Comparison of ENCODE assay signal across 35 cellular contexts in the genomic region with DNA sequence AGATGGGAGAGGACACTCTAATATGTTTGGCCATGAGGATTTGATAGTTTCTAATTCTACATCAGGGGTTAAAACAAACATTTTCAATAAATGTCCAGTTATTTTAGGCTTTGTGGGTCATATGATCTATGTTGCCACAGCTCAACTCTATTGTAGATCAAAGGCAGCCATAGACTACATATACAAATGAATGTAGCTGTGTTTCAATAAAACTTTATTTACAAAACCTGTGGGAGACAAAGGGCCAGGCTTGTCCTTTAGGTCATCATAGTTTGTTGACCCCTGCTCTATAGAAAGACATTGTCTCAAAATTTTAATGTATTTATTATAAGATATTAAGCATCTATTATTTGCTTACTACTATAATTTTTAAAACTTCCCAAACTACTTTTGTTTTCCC.
DNase-seq lines count a peak whose midpoint lies in the region; ATAC-seq, FAIRE-seq and TF ChIP-seq lines count a peak whose summit lies in the region.
"Had no signal": no experiment of that assay in that cellular context is flagged by ENCODE, and none has a peak within 500 bp of the region (broad histone marks: within the 10 kb centered on the region; RNA-seq: fewer than 3 reads in every experiment).

No MANE protein-coding gene starts in this region.

- H3K4me2 ChIP-seq in GM12878 (ENCODE audit: control insufficient read depth, insufficient read depth), result no peak overlapping the region
- H3K4me2 ChIP-seq in K562 (ENCODE audit: insufficient read depth, low read length), result no peak overlapping the region
- no peak overlapping the region for H3K4me2 ChIP-seq in H1 (ENCODE audit: insufficient read depth in 1 of 2, low read depth in 2 of 2, low read length in 2 of 2)
- H3K4me2 ChIP-seq: A549; BLaER1; BLaER1 treated with 17β-estradiol and CSF1 and Interleukin-3, amounts not matched to agents 10 nM and 100 nM had no signal

- FAIRE-seq in GM12878 (lab: Jason Lieb, UNC), result no peak
- no peak for FAIRE-seq in K562 (lab: Jason Lieb, UNC)
- FAIRE-seq in H1 (lab: Jason Lieb, UNC), result no peak
- FAIRE-seq: A204.1, A549, D721Med had no signal

- CTCF ChIA-PET in GM12878 (lab: Yijun Ruan, JAX) (interaction anchor here (1.4 kb wide), 1 partner anchor 13 kb away, joined by 4 read pairs; no protein-coding TSS in a partner anchor), K562 (lab: Yijun Ruan, JAX; ENCODE audit: low intra/inter-chr PET ratio) (no interaction called here), H1 (lab: Charles Lee; ENCODE audit: partially characterized antibody) (no interaction called here)

- H3K79me1 ChIP-seq in H1 (ENCODE audit: low read depth, low read length), result no peaks in the 10 kb centered on the region

- in situ Hi-C loops in GM12878 (cut with MboI) (no loop called here), K562 (cut with MboI) (no loop called here)

- no peak overlapping the region for H4K8ac ChIP-seq in H1 (ENCODE audit: extremely low read depth, insufficient read depth, low read length)

- no peak overlapping the region for H2BK120ac ChIP-seq in H1 (replicated peaks; ENCODE audit: low read depth, low read length)

- H4K20me1 ChIP-seq in GM12878 (ENCODE audit: control insufficient read depth, insufficient read depth), result no peaks in the 10 kb centered on the region
- no peaks in the 10 kb centered on the region for H4K20me1 ChIP-seq in K562 (replicated peaks; ENCODE audit: control insufficient read depth, insufficient read depth, low read length)
- H4K20me1 ChIP-seq in H1 (replicated peaks in 1 of 2; ENCODE audit: control insufficient read depth in 1 of 2, insufficient read depth in 2 of 2, low read length in 2 of 2), result no peaks in the 10 kb centered on the region
- H4K20me1 ChIP-seq: BLaER1; BLaER1 treated with 17β-estradiol and CSF1 and Interleukin-3, amounts not matched to agents 10 nM and 100 nM had no signal

- no peaks in the 10 kb centered on the region for H3K9me1 ChIP-seq in K562 (ENCODE audit: control insufficient read depth, insufficient read depth, low read length)

- no peak overlapping the region for H2AFZ ChIP-seq in GM12878 (ENCODE audit: control insufficient read depth, low read depth, low read length)
- H2AFZ ChIP-seq in K562 (ENCODE audit: low read depth, low read length), result no peak overlapping the region
- no peak overlapping the region for H2AFZ ChIP-seq in H1 (ENCODE audit: low read length)

- H3K4ac ChIP-seq in H1 (replicated peaks; ENCODE audit: insufficient read length, low read depth, low read length), result no peak overlapping the region

- DNase-seq in NAMALWA (ENCODE audit: low spot score) (peak; percentile 10), GM12878 (ENCODE audit: low read depth, low spot score) (no peak), K562 (ENCODE audit: extremely low read depth in 1 of 4, low spot score in 3 of 4) (no peak), H1 (ENCODE audit: low read depth in 1 of 2, low spot score in 2 of 2) (no peak), prostate gland (ENCODE audit: low spot score) (no peak), NCI-H226 (no peak)
- DNase-seq: 8988T; ACHN; AML-193; BE2C; C1 segment of cervical spinal cord; Caco-2; Calu3; CD4-positive, alpha-beta memory T cell; CD4-positive, alpha-beta T cell; CD4-positive, CD25-positive, alpha-beta regulatory T cell; CD8-positive, alpha-beta memory T cell; CD8-positive, alpha-beta T cell; COR-L47; DMS 273 treated with DMSO at 0.1 percent for 48 hours; DMS153; DMS53; DMS79; DMS79 treated with DMSO at 0.1 percent for 48 hours; DND-41; EL had no signal

- TF ChIP-seq CTCF in GM12878 (IDR thresholded peaks at IDR 0.05 in 2 of 3, conservative IDR thresholded peaks at IDR 0.05 in 1 of 3; ENCODE audit: control insufficient read depth in 2 of 3, extremely low read depth in 1 of 3, insufficient read depth in 1 of 3, low read depth in 3 of 3, low read length in 3 of 3) (no peak), K562 (IDR thresholded peaks at IDR 0.05 in 2 of 3, conservative IDR thresholded peaks at IDR 0.05 in 1 of 3; ENCODE audit: insufficient read depth in 2 of 3, low read depth in 1 of 3, low read length in 3 of 3) (no peak), H1 (IDR thresholded peaks at IDR 0.05; ENCODE audit: control extremely low read depth in 1 of 3, insufficient read depth in 1 of 3, low read depth in 1 of 3, low read length in 3 of 3) (no peak), prostate gland (IDR thresholded peaks at IDR 0.05) (no peak)

- H3K27me3 ChIP-seq in GM12878 (replicated peaks in 1 of 2; ENCODE audit: control insufficient read depth in 2 of 2, insufficient read depth in 2 of 2, low read length in 1 of 2) (no peaks in the 10 kb centered on the region), K562 (ENCODE audit: control insufficient read depth in 2 of 2, insufficient read depth in 2 of 2, low read length in 2 of 2) (no peaks in the 10 kb centered on the region), H1 (replicated peaks in 1 of 4; ENCODE audit: control insufficient read depth in 3 of 4, extremely low read depth in 1 of 4, insufficient read depth in 3 of 4, low read length in 3 of 4) (no peaks in the 10 kb centered on the region), prostate gland (replicated peaks; ENCODE audit: insufficient read depth) (no peaks in the 10 kb centered on the region)
- H3K27me3 ChIP-seq: BE2C; BLaER1; BLaER1 treated with 17β-estradiol and CSF1 and Interleukin-3, amounts not matched to agents 10 nM and 100 nM had no signal

- H3K36me3 ChIP-seq in GM12878 (ENCODE audit: control insufficient read depth in 2 of 2, insufficient read depth in 2 of 2, low read length in 1 of 2), result no peaks in the 10 kb centered on the region
- no peaks in the 10 kb centered on the region for H3K36me3 ChIP-seq in K562 (ENCODE audit: control insufficient read depth, insufficient read depth, low read length)
- H3K36me3 ChIP-seq in H1 (ENCODE audit: control insufficient read depth in 2 of 4, insufficient read depth in 4 of 4, low read length in 3 of 4), result no peaks in the 10 kb centered on the region
- H3K36me3 ChIP-seq in prostate gland, result no peaks in the 10 kb centered on the region
- H3K36me3 ChIP-seq: BE2C; BLaER1; BLaER1 treated with 17β-estradiol and CSF1 and Interleukin-3, amounts not matched to agents 10 nM and 100 nM had no signal

- H3K23ac ChIP-seq in H1 (ENCODE audit: insufficient read length), result no peak overlapping the region

- H2BK15ac ChIP-seq in H1 (ENCODE audit: low read length), result no peak overlapping the region

- TF ChIP-seq RAD21 in GM12878 (IDR thresholded peaks at IDR 0.05; ENCODE audit: insufficient read depth, low read depth, low read length), result no peak
- TF ChIP-seq RAD21 in K562 (CRISPR knock-in tag; conservative IDR thresholded peaks at IDR 0.05 in 1 of 2, IDR thresholded peaks at IDR 0.05 in 1 of 2), result no peak
- TF ChIP-seq RAD21 in H1 (IDR thresholded peaks at IDR 0.05 in 1 of 2, conservative IDR thresholded peaks at IDR 0.05 in 1 of 2; ENCODE audit: low read depth in 2 of 2, low read length in 2 of 2), result no peak

- no peak overlapping the region for H3K27ac ChIP-seq in GM12878 (ENCODE audit: control insufficient read depth, insufficient read depth)
- no peak overlapping the region for H3K27ac ChIP-seq in K562 (ENCODE audit: extremely low read depth, low read depth, low read length)
- no peak overlapping the region for H3K27ac ChIP-seq in H1 (ENCODE audit: low read depth, low read length)
- no peak overlapping the region for H3K27ac ChIP-seq in prostate gland
- H3K27ac ChIP-seq: 22Rv1; A549; BLaER1; BLaER1 treated with 17β-estradiol and CSF1 and Interleukin-3, amounts not matched to agents 10 nM and 100 nM; C4-2B had no signal

- TF ChIP-seq POLR2A in GM12878 (IDR thresholded peaks at IDR 0.05; ENCODE audit: low read depth, low read length) (no peak), K562 (conservative IDR thresholded peaks at IDR 0.05) (no peak), H1 (IDR thresholded peaks at IDR 0.05; ENCODE audit: control extremely low read depth in 1 of 2, low read depth in 2 of 2, low read length in 2 of 2) (no peak), prostate gland (IDR thresholded peaks at IDR 0.05) (no peak)

- BruUV-seq in GM12878 (replicated peaks; lab: Mats Ljungman, UMichigan) (no TSS peak), K562 (replicated peaks; lab: Mats Ljungman, UMichigan) (no TSS peak)

- no peak overlapping the region for H2BK20ac ChIP-seq in H1 (ENCODE audit: low read length)

- SMC1A ChIA-PET in GM12878 (lab: Charles Lee; ENCODE audit: uncharacterized antibody, unreplicated experiment), result interaction anchor here (0.7 to 0.8 kb wide), 2 partner anchors 17 to 24 kb away, joined by 3 to 4 read pairs; no protein-coding TSS in a partner anchor

- no peak overlapping the region for H4K5ac ChIP-seq in H1 (ENCODE audit: insufficient read length, low read depth, low read length)

- H3K23me2 ChIP-seq in H1 (ENCODE audit: low read depth, low read length), result no peaks in the 10 kb centered on the region

- H2AK5ac ChIP-seq in H1 (ENCODE audit: low read depth, low read length), result no peak overlapping the region

- no peak for TF ChIP-seq EP300 in GM12878 (IDR thresholded peaks at IDR 0.05; ENCODE audit: borderline replicate concordance in 1 of 2, control insufficient read depth in 1 of 2, low read depth in 2 of 2, low read length in 2 of 2)
- no peak for TF ChIP-seq EP300 in K562 (IDR thresholded peaks at IDR 0.05; ENCODE audit: low read length)
- TF ChIP-seq EP300 in H1 (IDR thresholded peaks at IDR 0.05; ENCODE audit: borderline replicate concordance in 1 of 2, low read depth in 2 of 2, low read length in 2 of 2), result no peak

- no peak overlapping the region for H3K18ac ChIP-seq in H1 (ENCODE audit: extremely low read depth, low read length)

- H3K9ac ChIP-seq in GM12878 (ENCODE audit: control insufficient read depth, insufficient read depth, low read length), result no peak overlapping the region
- H3K9ac ChIP-seq in K562 (ENCODE audit: insufficient read depth in 1 of 2, low read depth in 2 of 2, low read length in 2 of 2), result no peak overlapping the region
- no peak overlapping the region for H3K9ac ChIP-seq in H1 (replicated peaks in 1 of 4; ENCODE audit: extremely low read depth in 1 of 4, low read depth in 3 of 4, low read length in 3 of 4)
- H3K9ac ChIP-seq: BLaER1; BLaER1 treated with 17β-estradiol and CSF1 and Interleukin-3, amounts not matched to agents 10 nM and 100 nM had no signal

- no peak overlapping the region for H2BK12ac ChIP-seq in H1 (ENCODE audit: low read depth, low read length)

- intact Hi-C loops in GM12878 (cut with micrococcal nuclease; ENCODE audit: unreplicated experiment) (no loop called here), K562 (cut with micrococcal nuclease) (no loop called here), prostate gland (cut with DNase I) (no loop called here)

- no peak overlapping the region for H4K91ac ChIP-seq in H1 (replicated peaks; ENCODE audit: insufficient read length, low read length)

- H3K14ac ChIP-seq in H1 (ENCODE audit: insufficient read length), result no peak overlapping the region

- no peak overlapping the region for H3K4me3 ChIP-seq in GM12878
- H3K4me3 ChIP-seq in K562, result no peak overlapping the region
- no peak overlapping the region for H3K4me3 ChIP-seq in H1 (ENCODE audit: extremely low read depth in 1 of 4, insufficient read depth in 2 of 4, low read depth in 3 of 4, low read length in 4 of 4)
- no peak overlapping the region for H3K4me3 ChIP-seq in prostate gland
- H3K4me3 ChIP-seq: A549; BLaER1; BLaER1 treated with 17β-estradiol and CSF1 and Interleukin-3, amounts not matched to agents 10 nM and 100 nM had no signal

- H3K56ac ChIP-seq in H1 (replicated peaks; ENCODE audit: insufficient read length, low read depth, low read length), result peak overlapping the region; percentile 6

- H2BK5ac ChIP-seq in H1 (ENCODE audit: low read depth, low read length), result no peak overlapping the region

- H3K4me1 ChIP-seq in GM12878 (ENCODE audit: control insufficient read depth, insufficient read depth, low read length) (no peaks in the 10 kb centered on the region), K562 (replicated peaks in 1 of 2; ENCODE audit: control insufficient read depth in 2 of 2, insufficient read depth in 2 of 2, low read length in 2 of 2) (no peaks in the 10 kb centered on the region), H1 (replicated peaks in 1 of 4; ENCODE audit: control insufficient read depth in 3 of 4, insufficient read depth in 4 of 4, low read length in 3 of 4) (no peaks in the 10 kb centered on the region), prostate gland (replicated peaks) (no peaks in the 10 kb centered on the region)
- H3K4me1 ChIP-seq: A549; BE2C; BLaER1; BLaER1 treated with 17β-estradiol and CSF1 and Interleukin-3, amounts not matched to agents 10 nM and 100 nM; Caco-2 had no signal

- no peaks in the 10 kb centered on the region for H3K79me2 ChIP-seq in GM12878 (ENCODE audit: control insufficient read depth, insufficient read depth, low read length)
- no peaks in the 10 kb centered on the region for H3K79me2 ChIP-seq in K562 (ENCODE audit: control insufficient read depth, insufficient read depth, low read length)
- H3K79me2 ChIP-seq in H1 (ENCODE audit: control insufficient read depth in 1 of 2, insufficient read depth in 2 of 2, low read length in 2 of 2), result no peaks in the 10 kb centered on the region

- POLR2A ChIA-PET in GM12878 (lab: Charles Lee) (no interaction called here), K562 (lab: Yijun Ruan, JAX) (no interaction called here), H1 (lab: Charles Lee; ENCODE audit: partially characterized antibody) (no interaction called here)

- H3K9me3 ChIP-seq in GM12878 (replicated peaks; ENCODE audit: control insufficient read depth, insufficient read depth, low read length) (no peaks in the 10 kb centered on the region), K562 (replicated peaks; ENCODE audit: control insufficient read depth, insufficient read depth, low read depth, low read length) (no peaks in the 10 kb centered on the region; the same call in 1 of the 2 replicates), H1 (ENCODE audit: insufficient read depth in 2 of 2, low read depth in 1 of 2, low read length in 1 of 2) (no peaks in the 10 kb centered on the region), prostate gland (no peaks in the 10 kb centered on the region)
- H3K9me3 ChIP-seq: A549; BE2C; BLaER1; BLaER1 treated with 17β-estradiol and CSF1 and Interleukin-3, amounts not matched to agents 10 nM and 100 nM; Caco-2 had no signal

- RAD21 ChIA-PET in GM12878 (lab: Charles Lee; ENCODE audit: unreplicated experiment), result interaction anchor here (0.7 kb wide), 1 partner anchor 510 kb away, joined by 3 read pairs; no protein-coding TSS in a partner anchor

- ATAC-seq in GM12878 (no peak), K562 (no peak), HG03139 (IDR thresholded peaks at IDR 0.05; ENCODE audit: unreplicated experiment) (no peak), GM18873 (IDR thresholded peaks at IDR 0.05; ENCODE audit: low FRiP score, unreplicated experiment) (no peak)
- ATAC-seq: A549; CD8-positive, alpha-beta T cell had no signal
